In genomic region chr4:14640476-14640875, GRCh38 we compare ENCODE assay signal across 31 cellular contexts.
"Had no signal": no experiment of that assay in that cellular context is flagged by ENCODE, and none has a peak within 500 bp of the region (broad histone marks: within the 10 kb centered on the region; RNA-seq: fewer than 3 reads in every experiment).

No MANE protein-coding gene starts in this region.

- H3K36me3 ChIP-seq: ascending aorta, breast epithelium, cardiac muscle cell had no signal

- H3K27ac ChIP-seq: ascending aorta, breast epithelium, cardiac muscle cell, coronary artery, dorsolateral prefrontal cortex had no signal

- ATAC-seq: activated CD4-positive, alpha-beta T cell treated with anti-CD3 and anti-CD28 coated beads for 36 hours; activated CD8-positive, alpha-beta memory T cell treated with anti-CD3 and anti-CD28 coated beads, Interleukin-2, amount 10 ng/mL, durations not matched to agents 7 days and 5 days; activated CD8-positive, alpha-beta T cell treated with anti-CD3 and anti-CD28 coated beads, Interleukin-2, amount 10 ng/mL, durations not matched to agents 7 days and 5 days; activated naive CD4-positive, alpha-beta T cell treated with anti-CD3 and anti-CD28 coated beads, Interleukin-2, amount 50 U/mL, for 72 hours; esophagus mucosa had no signal

- H3K27me3 ChIP-seq: ascending aorta, breast epithelium, cardiac muscle cell had no signal

- H3K4me1 ChIP-seq: ascending aorta, breast epithelium had no signal

- H3K27me3 Mint-ChIP-seq: activated CD4-positive, alpha-beta T cell treated with anti-CD3 and anti-CD28 coated beads, Interleukin-2, amount 10 ng/mL, durations not matched to agents 24 days and 14 days; activated CD8-positive, alpha-beta memory T cell treated with anti-CD3 and anti-CD28 coated beads, Interleukin-2, amount 10 ng/mL, durations not matched to agents 7 days and 5 days; activated naive CD4-positive, alpha-beta T cell treated with anti-CD3 and anti-CD28 coated beads, Interleukin-2, amount 10 ng/mL, durations not matched to agents 7 days and 5 days; dendritic cell treated with granulocyte-macrophage colony-stimulating factor and Interleukin-4, amounts not matched to agents 40 ng/mL and 50 ng/mL, for 4 days had no signal

- H3K27ac Mint-ChIP-seq: activated CD4-positive, alpha-beta memory T cell treated with anti-CD3 and anti-CD28 coated beads for 36 hours; activated CD4-positive, alpha-beta T cell treated with anti-CD3 and anti-CD28 coated beads for 36 hours; activated CD4-positive, alpha-beta T cell treated with anti-CD3 and anti-CD28 coated beads, Interleukin-2, amount 10 ng/mL, durations not matched to agents 24 days and 14 days; activated CD8-positive, alpha-beta memory T cell treated with anti-CD3 and anti-CD28 coated beads, Interleukin-2, amount 10 ng/mL, durations not matched to agents 7 days and 5 days; activated CD8-positive, alpha-beta T cell treated with anti-CD3 and anti-CD28 coated beads, Interleukin-2, amount 10 ng/mL, durations not matched to agents 7 days and 5 days; activated naive CD4-positive, alpha-beta T cell treated with anti-CD3 and anti-CD28 coated beads, Interleukin-2, amount 10 ng/mL, durations not matched to agents 7 days and 5 days; activated naive CD8-positive, alpha-beta T cell treated with anti-CD3 and anti-CD28 coated beads, Interleukin-2, amount 10 ng/mL, durations not matched to agents 7 days and 5 days; activated T-helper 1 cell treated with anti-CD3 and anti-CD28 coated beads, Interleukin-12 subunit alpha, Interleukin-12 subunit beta, Interleukin-2, Interleukin-4 antibody, amounts not matched to agents 30 ng/mL and 10 ng/mL and 1 ng/mL, durations not matched to agents 14 hours and 24 hours and 36 hours; activated T-helper 2 cell treated with anti-CD3 and anti-CD28 coated beads, Interferon-gamma antibody, Interleukin-2, Interleukin-4, amounts not matched to agents 10 μg/mL and 5 μg/mL and 100 μg/mL, durations not matched to agents 14 hours and 24 hours and 36 hours; brain; dendritic cell treated with granulocyte-macrophage colony-stimulating factor and Interleukin-4, amounts not matched to agents 40 ng/mL and 50 ng/mL, for 4 days; endodermal cell had no signal

- H3K4me3 Mint-ChIP-seq: activated CD4-positive, alpha-beta memory T cell treated with anti-CD3 and anti-CD28 coated beads for 36 hours; activated CD4-positive, alpha-beta T cell treated with anti-CD3 and anti-CD28 coated beads for 36 hours; activated CD4-positive, alpha-beta T cell treated with anti-CD3 and anti-CD28 coated beads, Interleukin-2, amount 10 ng/mL, durations not matched to agents 24 days and 14 days; activated CD8-positive, alpha-beta memory T cell treated with anti-CD3 and anti-CD28 coated beads, Interleukin-2, amount 10 ng/mL, durations not matched to agents 7 days and 5 days; activated CD8-positive, alpha-beta T cell treated with anti-CD3 and anti-CD28 coated beads, Interleukin-2, amount 10 ng/mL, durations not matched to agents 7 days and 5 days; activated naive CD4-positive, alpha-beta T cell treated with anti-CD3 and anti-CD28 coated beads, Interleukin-2, amount 10 ng/mL, durations not matched to agents 7 days and 5 days; activated naive CD8-positive, alpha-beta T cell treated with anti-CD3 and anti-CD28 coated beads, Interleukin-2, amount 10 ng/mL, durations not matched to agents 7 days and 5 days; activated T-helper 1 cell treated with anti-CD3 and anti-CD28 coated beads, Interleukin-12 subunit alpha, Interleukin-12 subunit beta, Interleukin-2, Interleukin-4 antibody, amounts not matched to agents 30 ng/mL and 10 ng/mL and 1 ng/mL, durations not matched to agents 14 hours and 24 hours and 36 hours; brain; dendritic cell treated with granulocyte-macrophage colony-stimulating factor and Interleukin-4, amounts not matched to agents 40 ng/mL and 50 ng/mL, for 4 days; endodermal cell had no signal

- H3K9me3 Mint-ChIP-seq: activated CD4-positive, alpha-beta memory T cell treated with anti-CD3 and anti-CD28 coated beads for 36 hours; activated CD4-positive, alpha-beta T cell treated with anti-CD3 and anti-CD28 coated beads, Interleukin-2, amount 10 ng/mL, durations not matched to agents 24 days and 14 days; activated naive CD4-positive, alpha-beta T cell treated with anti-CD3 and anti-CD28 coated beads, Interleukin-2, amount 10 ng/mL, durations not matched to agents 7 days and 5 days; activated naive CD8-positive, alpha-beta T cell treated with anti-CD3 and anti-CD28 coated beads, Interleukin-2, amount 10 ng/mL, durations not matched to agents 7 days and 5 days; activated T-helper 2 cell treated with anti-CD3 and anti-CD28 coated beads, Interferon-gamma antibody, Interleukin-2, Interleukin-4, amounts not matched to agents 10 μg/mL and 5 μg/mL and 100 μg/mL, durations not matched to agents 14 hours and 24 hours and 36 hours; brain; dendritic cell treated with granulocyte-macrophage colony-stimulating factor and Interleukin-4, amounts not matched to agents 40 ng/mL and 50 ng/mL, for 4 days; endodermal cell had no signal

- H3K4me1 Mint-ChIP-seq: activated CD4-positive, alpha-beta T cell treated with anti-CD3 and anti-CD28 coated beads for 36 hours; activated CD4-positive, alpha-beta T cell treated with anti-CD3 and anti-CD28 coated beads, Interleukin-2, amount 10 ng/mL, durations not matched to agents 24 days and 14 days; activated CD8-positive, alpha-beta memory T cell treated with anti-CD3 and anti-CD28 coated beads, Interleukin-2, amount 10 ng/mL, durations not matched to agents 7 days and 5 days; activated naive CD4-positive, alpha-beta T cell treated with anti-CD3 and anti-CD28 coated beads, Interleukin-2, amount 10 ng/mL, durations not matched to agents 7 days and 5 days; activated naive CD8-positive, alpha-beta T cell treated with anti-CD3 and anti-CD28 coated beads, Interleukin-2, amount 10 ng/mL, durations not matched to agents 7 days and 5 days; brain; endodermal cell had no signal

- H3K36me3 Mint-ChIP-seq: activated CD4-positive, alpha-beta memory T cell treated with anti-CD3 and anti-CD28 coated beads for 36 hours; activated CD8-positive, alpha-beta memory T cell treated with anti-CD3 and anti-CD28 coated beads, Interleukin-2, amount 10 ng/mL, durations not matched to agents 7 days and 5 days; activated naive CD4-positive, alpha-beta T cell treated with anti-CD3 and anti-CD28 coated beads, Interleukin-2, amount 10 ng/mL, durations not matched to agents 7 days and 5 days; activated naive CD4-positive, alpha-beta T cell treated with anti-CD3 and anti-CD28 coated beads, Interleukin-2, amount 50 U/mL, for 72 hours; activated naive CD8-positive, alpha-beta T cell treated with anti-CD3 and anti-CD28 coated beads, Interleukin-2, amount 10 ng/mL, durations not matched to agents 7 days and 5 days; brain had no signal

- H3K9me3 ChIP-seq: ascending aorta, breast epithelium had no signal

- DNase-seq: activated CD4-positive, alpha-beta memory T cell treated with anti-CD3 and anti-CD28 coated beads for 36 hours; activated CD4-positive, alpha-beta T cell treated with anti-CD3 and anti-CD28 coated beads for 36 hours; activated CD4-positive, alpha-beta T cell treated with anti-CD3 and anti-CD28 coated beads, Interleukin-2, amount 10 ng/mL, durations not matched to agents 24 days and 14 days; activated CD4-positive, CD25-positive, alpha-beta regulatory T cell; activated CD4-positive, CD25-positive, alpha-beta regulatory T cell treated with anti-CD3 and anti-CD28 coated beads, Interleukin-2, amount 50 U/mL, for 72 hours; activated CD8-positive, alpha-beta memory T cell treated with anti-CD3 and anti-CD28 coated beads, Interleukin-2, amount 10 ng/mL, durations not matched to agents 7 days and 5 days; activated CD8-positive, alpha-beta memory T cell treated with anti-CD3 and anti-CD28 coated beads, Interleukin-2, amount 50 U/mL, for 4 hours; activated CD8-positive, alpha-beta T cell treated with anti-CD3 and anti-CD28 coated beads, Interleukin-2, amount 10 ng/mL, durations not matched to agents 7 days and 5 days; activated effector memory CD4-positive, alpha-beta T cell treated with anti-CD3 and anti-CD28 coated beads, Interleukin-2, amount 50 U/mL, for 16 hours; activated naive CD4-positive, alpha-beta T cell treated with anti-CD3 and anti-CD28 coated beads, Interleukin-2, amount 10 ng/mL, durations not matched to agents 7 days and 5 days; activated naive CD8-positive, alpha-beta T cell treated with anti-CD3 and anti-CD28 coated beads, Interleukin-2, amount 10 ng/mL, durations not matched to agents 7 days and 5 days; activated T-cell treated with anti-CD3 and anti-CD28 coated beads, Interleukin-2, amount 50 U/mL, for 1 hour; activated T-cell treated with anti-CD3 and anti-CD28 coated beads, Interleukin-2, amount 50 U/mL, for 48 hours; central memory CD4-positive, alpha-beta T cell; cerebellar nuclear complex; dorsolateral prefrontal cortex; effector memory CD4-positive, alpha-beta T cell; endodermal cell; foreskin fibroblast; glutamatergic neuron; T-helper 2 cell had no signal

- H3K4me3 ChIP-seq: ascending aorta, breast epithelium, cardiac muscle cell, coronary artery, dorsolateral prefrontal cortex had no signal
